ENCODE assay signal across 34 cellular contexts in genomic region chrX:3017492-3017891, GRCh38. TPM values are rescaled to one million over a fixed set of nuclear protein-coding genes. Genes with fewer than 3 reads are reported as not detected.
"Had no signal": no experiment of that assay in that cellular context is flagged by ENCODE, and none has a peak within 500 bp of the region (broad histone marks: within the 10 kb centered on the region; RNA-seq: fewer than 3 reads in every experiment).

No MANE protein-coding gene starts in this region.

- H3K36me3 Mint-ChIP-seq: mesothelial cell of epicardium, naive B cell had no signal

- H3K27me3 Mint-ChIP-seq: dendritic cell treated with granulocyte-macrophage colony-stimulating factor and Interleukin-4, amounts not matched to agents 40 ng/mL and 50 ng/mL, for 4 days; effector memory CD8-positive, alpha-beta T cell; naive B cell had no signal

- H3K4me3 ChIP-seq: esophagus squamous epithelium, gastrocnemius medialis, heart right ventricle, left lung, lower lobe of right lung, mucosa of descending colon had no signal

- H3K9me3 ChIP-seq: esophagus squamous epithelium, gastrocnemius medialis, lower lobe of right lung, mucosa of descending colon had no signal

- ATAC-seq: effector memory CD8-positive, alpha-beta T cell; esophagus mucosa; gastrocnemius medialis; heart right ventricle; left cardiac atrium; left lung; left ventricle myocardium superior; lower lobe of right lung; mucosa of descending colon; naive thymus-derived CD8-positive, alpha-beta T cell had no signal

- DNase-seq: cortex of kidney; effector CD8-positive, alpha-beta T cell; effector memory CD8-positive, alpha-beta T cell; endodermal cell; erythroblast; esophagus squamous epithelium; foreskin fibroblast; foreskin melanocyte; gastrocnemius medialis; glutamatergic neuron; head of caudate nucleus; heart right ventricle; hippocampal formation; left cardiac atrium; left lung; left ventricle myocardium superior; lower lobe of right lung; mesenchymal stem cell; mucosa of descending colon; naive B cell; naive thymus-derived CD8-positive, alpha-beta T cell had no signal

- H3K27me3 ChIP-seq: esophagus squamous epithelium, gastrocnemius medialis, heart right ventricle, left lung had no signal

- FAIRE-seq: endometrium, islet of Langerhans, keratinocyte had no signal

- H3K4me3 Mint-ChIP-seq: dendritic cell treated with granulocyte-macrophage colony-stimulating factor and Interleukin-4, amounts not matched to agents 40 ng/mL and 50 ng/mL, for 4 days; effector memory CD8-positive, alpha-beta T cell; endodermal cell; mesothelial cell of epicardium; naive B cell; naive thymus-derived CD8-positive, alpha-beta T cell had no signal

- H3K4me1 Mint-ChIP-seq: naive B cell; naive thymus-derived CD8-positive, alpha-beta T cell had no signal

- H3K27ac ChIP-seq: epithelial cell of prostate, esophagus squamous epithelium, gastrocnemius medialis, heart right ventricle, left lung, lower lobe of right lung had no signal

- H3K36me3 ChIP-seq: esophagus squamous epithelium, gastrocnemius medialis, heart right ventricle, left lung, lower lobe of right lung had no signal

- H3K4me1 ChIP-seq: esophagus squamous epithelium, gastrocnemius medialis, heart right ventricle, left lung, lower lobe of right lung had no signal

- H3K27ac Mint-ChIP-seq: dendritic cell treated with granulocyte-macrophage colony-stimulating factor and Interleukin-4, amounts not matched to agents 40 ng/mL and 50 ng/mL, for 4 days; effector memory CD8-positive, alpha-beta T cell; endodermal cell; naive B cell; naive thymus-derived CD8-positive, alpha-beta T cell had no signal

RNA-seq across cellular contexts. Expression of gene ARSH, which starts 11.1 kb away (rescaled TPM):
- total RNA-seq: dermis microvascular lymphatic vessel endothelial cell; endodermal cell; gastrocnemius medialis; glomerular endothelial cell; heart right ventricle; kidney epithelial cell; left cardiac atrium; left lung; left ventricle myocardium superior; lower lobe of right lung; lung microvascular endothelial cell; mesenteric fat pad; mucosa of descending colon; myocyte; naive thymus-derived CD8-positive, alpha-beta T cell had no signal
- polyA plus RNA-seq: heart right ventricle; keratinocyte; naive thymus-derived CD8-positive, alpha-beta T cell had no signal

RNA-seq across cellular contexts. Expression of gene ARSF, which starts 23.8 kb away (rescaled TPM):
- total RNA-seq: dermis microvascular lymphatic vessel endothelial cell; endodermal cell; gastrocnemius medialis; glomerular endothelial cell; heart right ventricle; kidney epithelial cell; left cardiac atrium; left ventricle myocardium superior; lung microvascular endothelial cell; mesenteric fat pad; myocyte; naive thymus-derived CD8-positive, alpha-beta T cell had no signal
- polyA plus RNA-seq: heart right ventricle; naive thymus-derived CD8-positive, alpha-beta T cell had no signal
